In genomic region chr22:37254867-37255233, GRCh38 we compare ENCODE assay signal across 1 cellular context.
TF ChIP-seq lines count a peak whose summit lies in the region.

No MANE protein-coding gene starts in this region.

TF ChIP-seq in K562, 482 proteins besides CTCF, POLR2A, EP300 and RAD21:
- TF ChIP-seq E2F1 (CRISPR knock-in tag; IDR thresholded peaks at IDR 0.05) (no peak), ZNF79 (CRISPR knock-in tag; IDR thresholded peaks at IDR 0.05; ENCODE audit: low read depth) (no peak), RAD51 (IDR thresholded peaks at IDR 0.05; ENCODE audit: borderline replicate concordance, low read depth) (peak; percentile 21; the same call in 1 of the 2 replicates), ZBTB5 (IDR thresholded peaks at IDR 0.05) (0 out of 2 replicates have a peak, but pooled peaks have one; percentile 3), ZNF175 (CRISPR knock-in tag; IDR thresholded peaks at IDR 0.05; ENCODE audit: low read depth) (0 out of 2 replicates have a peak, but pooled peaks have one; percentile 47), ATF3 (IDR thresholded peaks at IDR 0.05) (peak; percentile 38; the same call in 1 of the 2 replicates), ATF3 (CRISPR knock-in tag; conservative IDR thresholded peaks at IDR 0.05) (no peak), SMC3 (conservative IDR thresholded peaks at IDR 0.05; ENCODE audit: insufficient read depth, low read depth, low read length) (no peak), ZMIZ1 (IDR thresholded peaks at IDR 0.05; ENCODE audit: low read depth in 2 of 2, low read length in 2 of 2) (no peak), NR4A1 (CRISPR knock-in tag; IDR thresholded peaks at IDR 0.05) (no peak), NR4A1 (tag; IDR thresholded peaks at IDR 0.05) (no peak), SMARCE1 (IDR thresholded peaks at IDR 0.05) (no peak), L3MBTL2 (IDR thresholded peaks at IDR 0.05) (peak; percentile 54; the same call in 1 of the 2 replicates), ARID1B (IDR thresholded peaks at IDR 0.05) (peak; percentile 36), FOSL1 (tag; conservative IDR thresholded peaks at IDR 0.05) (peak; percentile 73), SMARCA4 (IDR thresholded peaks at IDR 0.05) (peak; percentile 31; the same call in 1 of the 2 replicates), SOX6 (IDR thresholded peaks at IDR 0.05) (peak; percentile 73), ZNF592 (IDR thresholded peaks at IDR 0.05) (0 out of 2 replicates have a peak, but pooled peaks have one; percentile 37), MGA (IDR thresholded peaks at IDR 0.05) (peak; percentile 17; the same call in 1 of the 2 replicates), TFE3 (CRISPR knock-in tag; IDR thresholded peaks at IDR 0.05) (peak; percentile 59), MITF (IDR thresholded peaks at IDR 0.05) (peak; percentile 48; the same call in 1 of the 2 replicates), TEAD1 (CRISPR knock-in tag; IDR thresholded peaks at IDR 0.05) (0 out of 4 replicates have a peak, but pooled peaks of 1 of the 2 experiments have one; percentile 12), JUND (IDR thresholded peaks at IDR 0.05; ENCODE audit: borderline replicate concordance, low read depth, low read length) (peak; percentile 60; the same call in 1 of the 2 replicates), JUND (tag; IDR thresholded peaks at IDR 0.05; ENCODE audit: borderline replicate concordance, low read depth, low read length) (no peak; the same call in 2 of the 3 replicates)
